ENCODE assay signal across 9 cellular contexts in the genomic region with DNA sequence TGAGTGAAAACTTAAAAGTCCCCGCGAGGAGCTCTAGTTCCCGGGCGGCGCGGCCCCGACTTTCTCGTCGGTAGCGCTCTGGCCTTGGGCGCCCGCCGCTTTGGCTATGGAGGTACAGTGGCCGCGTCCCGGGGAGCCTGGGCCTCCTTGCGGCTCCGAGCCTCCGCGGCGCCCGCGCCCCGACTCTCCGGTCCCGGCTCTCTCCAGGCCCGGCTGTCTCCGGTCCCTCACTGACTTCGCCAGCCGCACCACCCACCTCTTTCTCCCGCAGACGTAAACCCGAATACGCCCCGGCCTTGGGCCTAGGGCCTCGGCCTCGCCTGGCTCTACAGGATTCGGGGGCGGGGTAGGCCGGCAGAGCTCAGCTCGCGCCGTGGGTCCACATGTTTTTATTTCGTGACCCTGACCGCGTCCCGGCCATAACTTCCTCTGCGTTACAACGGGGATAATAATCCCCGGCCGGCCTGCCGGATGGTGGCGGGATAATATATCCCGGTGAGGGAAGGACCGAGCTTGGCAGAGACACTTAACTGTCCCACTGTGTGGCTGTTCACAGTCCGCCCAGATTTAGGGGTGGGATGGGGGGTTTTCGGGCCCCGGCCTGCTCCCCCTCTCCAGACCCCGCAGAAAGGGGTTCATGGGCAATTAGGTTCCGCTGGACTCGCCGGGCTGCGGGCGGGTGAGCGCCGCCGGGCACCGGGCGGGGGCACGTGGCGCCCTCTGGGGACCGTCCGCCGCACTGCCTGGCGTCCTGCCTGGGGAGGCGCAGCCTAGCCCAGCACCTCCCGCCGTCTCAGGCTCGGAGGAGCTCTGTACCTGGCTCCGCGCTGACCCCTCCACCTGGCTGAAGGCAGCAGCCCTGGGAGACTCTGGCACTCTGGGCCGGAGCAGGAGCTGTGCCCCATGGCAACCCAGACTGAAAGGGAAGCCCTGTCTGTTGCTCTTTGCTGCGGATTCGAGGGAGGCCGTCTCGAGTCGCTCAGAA. TPM values are rescaled to one million over a fixed set of nuclear protein-coding genes. Genes with fewer than 3 reads are reported as not detected.
DNase-seq lines count a peak whose midpoint lies in the region; ATAC-seq and TF ChIP-seq lines count a peak whose summit lies in the region.
"Had no signal": no experiment of that assay in that cellular context is flagged by ENCODE, and none has a peak within 500 bp of the region (broad histone marks: within the 10 kb centered on the region; RNA-seq: fewer than 3 reads in every experiment).

No MANE protein-coding gene starts in this region.

- peaks cover 100% of the 10 kb centered on the region for H3K27me3 Mint-ChIP-seq in H9 (ENCODE audit: low read depth)

- H3K23ac ChIP-seq in H9 (ENCODE audit: insufficient read length, low read depth, low read length): no peak overlapping the region

- TF ChIP-seq POLR2A in ovary (IDR thresholded peaks at IDR 0.05) (no peak), uterus (IDR thresholded peaks at IDR 0.05) (no peak)

- no peak for TF ChIP-seq EP300 in ovary (IDR thresholded peaks at IDR 0.05)

- H3K36me3 ChIP-seq in ovary (no peaks in the 10 kb centered on the region), uterus (no peaks in the 10 kb centered on the region)
- H3K36me3 ChIP-seq: Peyer's patch had no signal

- no peaks in the 10 kb centered on the region for H3K79me1 ChIP-seq in H9 (ENCODE audit: insufficient read depth, low read depth, low read length, poor library complexity, severe bottlenecking)

- H3K27ac ChIP-seq in H9 (ENCODE audit: insufficient read length, low read depth, low read length) (no peak overlapping the region), ovary (no peak overlapping the region), uterus (no peak overlapping the region)
- H3K27ac ChIP-seq: Peyer's patch had no signal

- H2BK15ac ChIP-seq in H9 (ENCODE audit: low read depth, low read length): no peak overlapping the region

- no peaks in the 10 kb centered on the region for H3K36me3 Mint-ChIP-seq in H9 (ENCODE audit: insufficient read depth in 1 of 3, low read depth in 3 of 3)

- no peaks in the 10 kb centered on the region for H4K20me1 ChIP-seq in H9 (ENCODE audit: control insufficient read depth, insufficient read depth, insufficient read length)

- H2BK12ac ChIP-seq in H9 (ENCODE audit: insufficient read length, low read depth, low read length): no peak overlapping the region

- no peak for ATAC-seq in GM18858 (IDR thresholded peaks at IDR 0.05; ENCODE audit: unreplicated experiment)

- H3T11ph ChIP-seq in H9 (ENCODE audit: low read length): no peak overlapping the region

- CTCF ChIA-PET in GM10248 (lab: Yijun Ruan, JAX): interaction anchor here (1.0 kb wide), 1 partner anchor 10 kb away, joined by 3 read pairs; no protein-coding TSS in a partner anchor

- no peak overlapping the region for H3K14ac ChIP-seq in H9 (ENCODE audit: insufficient read depth, low read length)

- H2AFZ ChIP-seq in H9 (ENCODE audit: low read length): no peak overlapping the region

- H3K4ac ChIP-seq in H9 (ENCODE audit: low read depth, low read length): no peak overlapping the region

- H2AK5ac ChIP-seq in H9 (ENCODE audit: insufficient read length, low read length): no peak overlapping the region

- no peak overlapping the region for H3K56ac ChIP-seq in H9 (ENCODE audit: insufficient read length, low read depth, low read length)

- no peak overlapping the region for H3K18ac ChIP-seq in H9 (ENCODE audit: insufficient read length, low read depth, low read length)

- peak overlapping the region; percentile 80 for H3K4me2 ChIP-seq in H9 (ENCODE audit: insufficient read depth, insufficient read length, low read length)

- H3K9ac ChIP-seq in H9 (ENCODE audit: extremely low read depth, insufficient read length, low read length): no peak overlapping the region

- H3K9me3 Mint-ChIP-seq in H9: peaks cover 0 to 10% of the 10 kb centered on the region in 2 experiments; a peak in 1 of 5 replicates

- DNase-seq in GM10248 (ENCODE audit: extremely low spot score) (peak; percentile 57), H9 (peak; percentile 88), SHP77 (lab: John Stamatoyannopoulos, UW) (peak; percentile 65 to 76), fibroblast of villous mesenchyme (ENCODE audit: low read depth) (peak; percentile 37), ovary (peak; percentile 13 to 54 (median 21)), G401 (ENCODE audit: low spot score) (no peak), uterus (no peak)

- no peak overlapping the region for H4K8ac ChIP-seq in H9 (replicated peaks; ENCODE audit: insufficient read length, low read depth, low read length)

- H3K27me3 ChIP-seq in H9 (ENCODE audit: insufficient read depth, low read length): peaks cover 41% of the 10 kb centered on the region
- peaks cover 5% of the 10 kb centered on the region for H3K27me3 ChIP-seq in ovary
- peaks cover 20 to 61% of the 10 kb centered on the region in 2 donors for H3K27me3 ChIP-seq in uterus

- H2BK20ac ChIP-seq in H9 (ENCODE audit: low read depth, low read length, poor library complexity, severe bottlenecking): no peak overlapping the region

- peak overlapping the region; percentile 51 to 84 for H3K4me3 Mint-ChIP-seq in H9

- WGBS in H9 (ENCODE audit: extremely low coverage, insufficient read length, low lambda C conversion rate): no CpG with 5 or more reads among the region's 87 CpGs
- 2 to 8% (median 3%) methylated on average over 59 to 87 of the region's 87 CpGs for WGBS in ovary, 3 donors

- no peak overlapping the region for H4K5ac ChIP-seq in H9 (ENCODE audit: insufficient read length, low read depth, low read length)

- peaks cover 10 to 22% of the 10 kb centered on the region in 2 experiments for H3K4me1 Mint-ChIP-seq in H9

- H4K91ac ChIP-seq in H9 (ENCODE audit: insufficient read length, low read depth, low read length): no peak overlapping the region

- H3K4me3 ChIP-seq in fibroblast of villous mesenchyme (ENCODE audit: low read depth, low read length): peak overlapping the region; percentile 61
- H3K4me3 ChIP-seq in ovary: peak overlapping the region; percentile 21
- H3K4me3 ChIP-seq in uterus: peak overlapping the region in 1 of 2 donors; percentile 16

- H2BK5ac ChIP-seq in H9 (ENCODE audit: insufficient read length, low read length): no peak overlapping the region

- in situ Hi-C loops in G401 (cut with HindIII; ENCODE audit: low sequenced_read_pairs): no loop called here

- no peak overlapping the region for H2BK120ac ChIP-seq in H9 (ENCODE audit: low read depth, low read length, poor library complexity, severe bottlenecking)

- no peaks in the 10 kb centered on the region for H3K9me3 ChIP-seq in H9 (ENCODE audit: control insufficient read depth, low read depth, low read length)
- no peaks in the 10 kb centered on the region for H3K9me3 ChIP-seq in ovary
- no peaks in the 10 kb centered on the region for H3K9me3 ChIP-seq in uterus
- H3K9me3 ChIP-seq: Peyer's patch had no signal

- H3K27ac Mint-ChIP-seq in H9: no peak overlapping the region

- intact Hi-C loops in ovary (cut with DNase I) (no loop called here), uterus (cut with DNase I; ENCODE audit: low total_unique reads) (no loop called here)

- POLR2A ChIA-PET in GM10248 (lab: Yijun Ruan, JAX): no interaction called here

- peaks cover 13% of the 10 kb centered on the region for H3K23me2 ChIP-seq in H9 (ENCODE audit: insufficient read length, low read depth, low read length, poor library complexity, severe bottlenecking)

- no peaks in the 10 kb centered on the region; the same call in 1 of the 2 replicates for H3K4me1 ChIP-seq in H9 (ENCODE audit: insufficient read depth, low read length)
- peaks cover 5% of the 10 kb centered on the region for H3K4me1 ChIP-seq in ovary (ENCODE audit: insufficient read depth)
- peaks cover 0 to 14% of the 10 kb centered on the region in 2 donors for H3K4me1 ChIP-seq in uterus

- no peaks in the 10 kb centered on the region for H3K79me2 ChIP-seq in H9 (ENCODE audit: insufficient read depth, low read length)

- TF ChIP-seq CTCF in GM10248 (IDR thresholded peaks at IDR 0.05; ENCODE audit: control extremely low read depth, extremely low read depth, low read depth, missing control alignments) (no peak), H9 (conservative IDR thresholded peaks at IDR 0.05) (peak; percentile 91), fibroblast of villous mesenchyme (IDR thresholded peaks at IDR 0.05; ENCODE audit: insufficient read depth, low read depth, low read length) (peak; percentile 79), ovary (IDR thresholded peaks at IDR 0.05) (peak in 1 of 3 donors; percentile 40), uterus (IDR thresholded peaks at IDR 0.05) (peak in 2 of 4 experiments; percentile 20 to 26)

RNA-seq across cellular contexts. Expression of gene TBX18, which starts 10.1 kb away (rescaled TPM):
- total RNA-seq in H9 (2021) (0.02 TPM in 1 of 2 replicates, not detected in the other), fibroblast of villous mesenchyme (3.0 and 6.8 TPM in 2 replicates), ovary (10 to 100 TPM in 1 of 7 donors, 1 to 10 TPM in 6; 1.3 to 13.3 (median 5.4) TPM), uterus (10 to 100 TPM in 1 of 4 donors, 1 to 10 TPM in 1, under 1 TPM in 2; under 0.01 to 19.9 (median 4.3) TPM)
- 1 to 10 TPM; 1.5 to 7.2 TPM for polyA plus RNA-seq in ovary
- total RNA-seq in G401 (2014; rRNA removed; shearing (Covaris generic)): not detected in 2 replicates

Comparison
In these comparisons a context has a peak if more than half of its experiments do, and no peak if none do; other contexts are left out.
1. DNase-seq: peak in GM10248 (single experiment), H9 (single experiment), SHP77 (2 of 2), fibroblast of villous mesenchyme (single experiment) and ovary (5 of 5); none in G401 (single experiment) and uterus (0 of 2).